1 cellular context compared by ENCODE assay signal in genomic region chr5:102921341-102922047, GRCh38.
TF ChIP-seq lines count a peak whose summit lies in the region.

No MANE protein-coding gene starts in this region.

TF ChIP-seq in HCT116, 20 proteins besides CTCF, POLR2A, EP300 and RAD21 (continued from another document):
- TF ChIP-seq, protein P1, sequence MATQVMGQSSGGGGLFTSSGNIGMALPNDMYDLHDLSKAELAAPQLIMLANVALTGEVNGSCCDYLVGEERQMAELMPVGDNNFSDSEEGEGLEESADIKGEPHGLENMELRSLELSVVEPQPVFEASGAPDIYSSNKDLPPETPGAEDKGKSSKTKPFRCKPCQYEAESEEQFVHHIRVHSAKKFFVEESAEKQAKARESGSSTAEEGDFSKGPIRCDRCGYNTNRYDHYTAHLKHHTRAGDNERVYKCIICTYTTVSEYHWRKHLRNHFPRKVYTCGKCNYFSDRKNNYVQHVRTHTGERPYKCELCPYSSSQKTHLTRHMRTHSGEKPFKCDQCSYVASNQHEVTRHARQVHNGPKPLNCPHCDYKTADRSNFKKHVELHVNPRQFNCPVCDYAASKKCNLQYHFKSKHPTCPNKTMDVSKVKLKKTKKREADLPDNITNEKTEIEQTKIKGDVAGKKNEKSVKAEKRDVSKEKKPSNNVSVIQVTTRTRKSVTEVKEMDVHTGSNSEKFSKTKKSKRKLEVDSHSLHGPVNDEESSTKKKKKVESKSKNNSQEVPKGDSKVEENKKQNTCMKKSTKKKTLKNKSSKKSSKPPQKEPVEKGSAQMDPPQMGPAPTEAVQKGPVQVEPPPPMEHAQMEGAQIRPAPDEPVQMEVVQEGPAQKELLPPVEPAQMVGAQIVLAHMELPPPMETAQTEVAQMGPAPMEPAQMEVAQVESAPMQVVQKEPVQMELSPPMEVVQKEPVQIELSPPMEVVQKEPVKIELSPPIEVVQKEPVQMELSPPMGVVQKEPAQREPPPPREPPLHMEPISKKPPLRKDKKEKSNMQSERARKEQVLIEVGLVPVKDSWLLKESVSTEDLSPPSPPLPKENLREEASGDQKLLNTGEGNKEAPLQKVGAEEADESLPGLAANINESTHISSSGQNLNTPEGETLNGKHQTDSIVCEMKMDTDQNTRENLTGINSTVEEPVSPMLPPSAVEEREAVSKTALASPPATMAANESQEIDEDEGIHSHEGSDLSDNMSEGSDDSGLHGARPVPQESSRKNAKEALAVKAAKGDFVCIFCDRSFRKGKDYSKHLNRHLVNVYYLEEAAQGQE (IDR thresholded peaks at IDR 0.05; ENCODE audit: low read depth), result no peak
- TF ChIP-seq POLR2AphosphoS5 (IDR thresholded peaks at IDR 0.05; ENCODE audit: low read depth, low read length) (no peak), EZH2phosphoT487 (IDR thresholded peaks at IDR 0.05; ENCODE audit: borderline replicate concordance) (no peak), ZFX (IDR thresholded peaks at IDR 0.05) (no peak), ZBTB33 (IDR thresholded peaks at IDR 0.05; ENCODE audit: extremely low read depth, insufficient replicate concordance, low read length) (no peak), ATF3 (IDR thresholded peaks at IDR 0.05) (no peak), CEBPB (IDR thresholded peaks at IDR 0.05; ENCODE audit: low read depth) (no peak), TCF7L2 (IDR thresholded peaks at IDR 0.05; ENCODE audit: borderline replicate concordance, extremely low read depth, insufficient read depth, insufficient read length) (no peak), SIN3A (IDR thresholded peaks at IDR 0.05; ENCODE audit: low read depth) (no peak), ZNF274 (IDR thresholded peaks at IDR 0.05; ENCODE audit: low read depth, low read length) (no peak), SRF (IDR thresholded peaks at IDR 0.05; ENCODE audit: low read depth) (no peak), CBX3 (IDR thresholded peaks at IDR 0.05; ENCODE audit: low read depth) (no peak), SP1 (IDR thresholded peaks at IDR 0.05; ENCODE audit: low read depth) (no peak)
- TF ChIP-seq, protein P2, sequence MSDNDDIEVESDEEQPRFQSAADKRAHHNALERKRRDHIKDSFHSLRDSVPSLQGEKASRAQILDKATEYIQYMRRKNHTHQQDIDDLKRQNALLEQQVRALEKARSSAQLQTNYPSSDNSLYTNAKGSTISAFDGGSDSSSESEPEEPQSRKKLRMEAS (IDR thresholded peaks at IDR 0.05), result no peak
